ENCODE assay signal across 9 cellular contexts in the genomic region with DNA sequence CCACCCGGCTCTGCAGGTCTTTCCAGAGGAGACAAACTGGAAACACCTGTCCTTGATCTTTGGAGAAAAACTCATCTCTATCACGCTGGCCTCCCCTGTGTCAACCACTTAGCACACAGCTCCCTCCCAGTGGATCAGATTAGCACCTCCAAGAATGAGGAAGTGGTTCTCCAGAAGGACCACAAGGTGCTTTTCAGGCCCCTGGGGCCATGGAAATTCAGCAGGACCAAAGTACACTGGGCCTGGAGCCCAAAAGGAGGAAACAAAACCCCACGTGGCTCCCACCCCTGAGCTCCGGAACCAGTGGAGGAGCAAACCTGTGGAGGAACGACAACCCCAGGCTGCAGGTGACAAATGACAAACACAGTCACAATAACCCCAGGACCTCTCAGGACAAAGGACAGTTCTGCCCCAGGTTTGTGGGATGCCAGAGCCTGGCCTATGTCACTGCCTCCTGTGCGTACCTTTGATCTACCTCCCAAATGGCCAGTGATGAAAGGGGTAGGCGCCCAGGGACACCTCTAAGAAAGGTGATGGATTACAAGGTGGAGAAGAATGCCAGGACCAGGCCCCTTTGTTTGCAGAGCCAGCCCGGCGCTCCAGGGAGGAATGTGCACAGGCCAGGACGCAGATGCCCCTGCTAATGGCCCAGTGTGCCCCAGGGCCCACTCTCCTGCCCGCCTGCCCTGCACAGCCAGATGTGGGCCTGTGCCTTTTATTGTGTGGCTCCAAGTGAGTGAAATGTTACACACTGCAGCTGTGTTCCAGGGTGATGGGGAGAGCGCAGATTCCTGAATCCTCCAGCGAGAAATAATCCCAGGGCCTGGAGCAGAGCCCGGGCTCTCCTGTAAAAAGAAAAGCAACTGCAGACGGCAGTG. TPM values are rescaled to one million over a fixed set of nuclear protein-coding genes. Genes with fewer than 3 reads are reported as not detected.
A peak's percentile ranks its signal among the peaks of the same experiment; 100 is the strongest.
DNase-seq lines count a peak whose midpoint lies in the region; ATAC-seq, FAIRE-seq and TF ChIP-seq lines count a peak whose summit lies in the region.
"Had no signal": no experiment of that assay in that cellular context is flagged by ENCODE, and none has a peak within 500 bp of the region (broad histone marks: within the 10 kb centered on the region; RNA-seq: fewer than 3 reads in every experiment).

No MANE protein-coding gene starts in this region.

- TF ChIP-seq POLR2A in GM12878 (IDR thresholded peaks at IDR 0.05; ENCODE audit: low read depth, low read length): no peak

- H3K27me3 ChIP-seq in GM12878 (replicated peaks in 1 of 2; ENCODE audit: control insufficient read depth in 2 of 2, insufficient read depth in 2 of 2, low read length in 1 of 2) (peaks cover 3% of the 10 kb centered on the region in 2 experiments; a peak in 3 of 4 replicates), lower lobe of right lung (ENCODE audit: low read depth) (no peaks in the 10 kb centered on the region)

- 55% methylated on average over 15 of the region's 15 CpGs for WGBS in GM12878 (ENCODE audit: insufficient coverage, insufficient replicate concordance, low lambda C conversion rate, missing lambda C conversion rate)
- 34% methylated on average over 15 of the region's 15 CpGs for WGBS in urinary bladder

- H3K4me3 ChIP-seq in GM12878 (no peak overlapping the region), lower lobe of right lung (no peak overlapping the region), urinary bladder (ENCODE audit: low read depth, low read length) (no peak overlapping the region)

- no peak for TF ChIP-seq EP300 in GM12878 (IDR thresholded peaks at IDR 0.05; ENCODE audit: borderline replicate concordance in 1 of 2, control insufficient read depth in 1 of 2, low read depth in 2 of 2, low read length in 2 of 2)

- H3K9ac ChIP-seq in GM12878 (ENCODE audit: control insufficient read depth, insufficient read depth, low read length): no peak overlapping the region

- no TSS peak for BruUV-seq in GM12878 (replicated peaks; lab: Mats Ljungman, UMichigan)

- TF ChIP-seq CTCF in GM12878 (IDR thresholded peaks at IDR 0.05 in 2 of 3, conservative IDR thresholded peaks at IDR 0.05 in 1 of 3; ENCODE audit: control insufficient read depth in 2 of 3, extremely low read depth in 1 of 3, insufficient read depth in 1 of 3, low read depth in 3 of 3, low read length in 3 of 3) (no peak), lower lobe of right lung (IDR thresholded peaks at IDR 0.05) (no peak)

- no peak overlapping the region for H3K27ac ChIP-seq in GM12878 (ENCODE audit: control insufficient read depth, insufficient read depth)
- peak overlapping the region; percentile 77 for H3K27ac ChIP-seq in lower lobe of right lung
- peak overlapping the region; percentile 25 for H3K27ac ChIP-seq in urinary bladder (ENCODE audit: low read depth)
- H3K27ac ChIP-seq: neutrophil had no signal

- in situ Hi-C loops in GM12878 (cut with MboI): no loop called here

- CTCF ChIA-PET in GM12878 (lab: Yijun Ruan, JAX): no interaction called here

- H4K20me1 ChIP-seq in GM12878 (ENCODE audit: control insufficient read depth, insufficient read depth): no peaks in the 10 kb centered on the region

- H3K4me1 ChIP-seq in GM12878 (ENCODE audit: control insufficient read depth, insufficient read depth, low read length) (peaks cover 30% of the 10 kb centered on the region), lower lobe of right lung (peaks cover 97% of the 10 kb centered on the region), urinary bladder (ENCODE audit: insufficient read depth) (no peaks in the 10 kb centered on the region)

- H3K9me3 ChIP-seq in GM12878 (replicated peaks; ENCODE audit: control insufficient read depth, insufficient read depth, low read length) (no peaks in the 10 kb centered on the region), lower lobe of right lung (no peaks in the 10 kb centered on the region)
- H3K9me3 ChIP-seq: neutrophil had no signal

- FAIRE-seq in GM12878 (lab: Jason Lieb, UNC): no peak

- H3K36me3 ChIP-seq in GM12878 (ENCODE audit: control insufficient read depth in 2 of 2, insufficient read depth in 2 of 2, low read length in 1 of 2) (no peaks in the 10 kb centered on the region), lower lobe of right lung (no peaks in the 10 kb centered on the region), urinary bladder (ENCODE audit: insufficient read depth) (no peaks in the 10 kb centered on the region)
- H3K36me3 ChIP-seq: neutrophil had no signal

- ATAC-seq in GM12878 (peak; percentile 40), lower lobe of right lung (peak; percentile 42 to 47), GM19395 (IDR thresholded peaks at IDR 0.05; ENCODE audit: unreplicated experiment) (no peak)

- SMC1A ChIA-PET in GM12878 (lab: Charles Lee; ENCODE audit: uncharacterized antibody, unreplicated experiment): interaction anchor here (1.8 kb wide), 1 partner anchor 27 kb away, joined by 4 read pairs; no protein-coding TSS in a partner anchor

- no peak for TF ChIP-seq RAD21 in GM12878 (IDR thresholded peaks at IDR 0.05; ENCODE audit: insufficient read depth, low read depth, low read length)

- RAD21 ChIA-PET in GM12878 (lab: Charles Lee; ENCODE audit: unreplicated experiment): no interaction called here

- peak overlapping the region; percentile 1; the same call in 1 of the 2 replicates for H3K4me2 ChIP-seq in GM12878 (ENCODE audit: control insufficient read depth, insufficient read depth)

- POLR2A ChIA-PET in GM12878 (lab: Charles Lee): no interaction called here

- intact Hi-C loops in GM12878 (cut with micrococcal nuclease; ENCODE audit: unreplicated experiment): no loop called here
- intact Hi-C loops in lower lobe of right lung (cut with DNase I): no loop called here

- DNase-seq in NCI-H2107 treated with DMSO at 0.1 percent for 48 hours (lab: John Stamatoyannopoulos, UW; ENCODE audit: unreplicated experiment) (peak; percentile 13), NCI-H2107 (lab: John Stamatoyannopoulos, UW) (no peak), GM12878 (ENCODE audit: low read depth, low spot score) (no peak), lower lobe of right lung (no peak), NCI-H526 treated with DMSO at 0.1 percent for 48 hours (lab: John Stamatoyannopoulos, UW) (no peak), cortex of kidney (lab: John Stamatoyannopoulos, UW) (no peak)

- H3K79me2 ChIP-seq in GM12878 (ENCODE audit: control insufficient read depth, insufficient read depth, low read length): no peaks in the 10 kb centered on the region

- no peak overlapping the region for H2AFZ ChIP-seq in GM12878 (ENCODE audit: control insufficient read depth, low read depth, low read length)

TF ChIP-seq in GM12878, 131 proteins besides CTCF, POLR2A, EP300 and RAD21 (continues in another document):
- TF ChIP-seq KAT2A (conservative IDR thresholded peaks at IDR 0.05; ENCODE audit: control insufficient read depth, low read depth, low read length) (no peak), NFIC (IDR thresholded peaks at IDR 0.05; ENCODE audit: low read depth, low read length) (no peak), YY1 (IDR thresholded peaks at IDR 0.05; ENCODE audit: low read depth, low read length) (no peak)
- TF ChIP-seq, protein P1, sequence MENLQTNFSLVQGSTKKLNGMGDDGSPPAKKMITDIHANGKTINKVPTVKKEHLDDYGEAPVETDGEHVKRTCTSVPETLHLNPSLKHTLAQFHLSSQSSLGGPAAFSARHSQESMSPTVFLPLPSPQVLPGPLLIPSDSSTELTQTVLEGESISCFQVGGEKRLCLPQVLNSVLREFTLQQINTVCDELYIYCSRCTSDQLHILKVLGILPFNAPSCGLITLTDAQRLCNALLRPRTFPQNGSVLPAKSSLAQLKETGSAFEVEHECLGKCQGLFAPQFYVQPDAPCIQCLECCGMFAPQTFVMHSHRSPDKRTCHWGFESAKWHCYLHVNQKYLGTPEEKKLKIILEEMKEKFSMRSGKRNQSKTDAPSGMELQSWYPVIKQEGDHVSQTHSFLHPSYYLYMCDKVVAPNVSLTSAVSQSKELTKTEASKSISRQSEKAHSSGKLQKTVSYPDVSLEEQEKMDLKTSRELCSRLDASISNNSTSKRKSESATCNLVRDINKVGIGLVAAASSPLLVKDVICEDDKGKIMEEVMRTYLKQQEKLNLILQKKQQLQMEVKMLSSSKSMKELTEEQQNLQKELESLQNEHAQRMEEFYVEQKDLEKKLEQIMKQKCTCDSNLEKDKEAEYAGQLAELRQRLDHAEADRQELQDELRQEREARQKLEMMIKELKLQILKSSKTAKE (IDR thresholded peaks at IDR 0.05; ENCODE audit: low read depth, poor library complexity, severe bottlenecking): no peak
- TF ChIP-seq, protein P2, sequence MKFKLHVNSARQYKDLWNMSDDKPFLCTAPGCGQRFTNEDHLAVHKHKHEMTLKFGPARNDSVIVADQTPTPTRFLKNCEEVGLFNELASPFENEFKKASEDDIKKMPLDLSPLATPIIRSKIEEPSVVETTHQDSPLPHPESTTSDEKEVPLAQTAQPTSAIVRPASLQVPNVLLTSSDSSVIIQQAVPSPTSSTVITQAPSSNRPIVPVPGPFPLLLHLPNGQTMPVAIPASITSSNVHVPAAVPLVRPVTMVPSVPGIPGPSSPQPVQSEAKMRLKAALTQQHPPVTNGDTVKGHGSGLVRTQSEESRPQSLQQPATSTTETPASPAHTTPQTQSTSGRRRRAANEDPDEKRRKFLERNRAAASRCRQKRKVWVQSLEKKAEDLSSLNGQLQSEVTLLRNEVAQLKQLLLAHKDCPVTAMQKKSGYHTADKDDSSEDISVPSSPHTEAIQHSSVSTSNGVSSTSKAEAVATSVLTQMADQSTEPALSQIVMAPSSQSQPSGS (IDR thresholded peaks at IDR 0.05; ENCODE audit: low read length): no peak

RNA-seq across cellular contexts. Expression of a gene that starts 5.6 kb away (rescaled TPM):
- 1.6 and 1.7 TPM in 2 replicates for total RNA-seq in GM12878 (2013; cell fraction: nucleolus; rRNA removed)
- total RNA-seq in GM12878 (2014; rRNA removed): 1.8 and 2.4 TPM in 2 replicates
- 0.81 and 1.3 TPM in 2 replicates for total RNA-seq in GM12878 (2014; rRNA removed; fragmentation: Illumina TruSeq; extraction: Trizol)
- 1.8 and 2.7 TPM in 2 replicates for total RNA-seq in GM12878 (2021)
- 1.5 TPM for polyA plus RNA-seq in GM12878 (2011; ENCODE audit: low read depth)
- 0.35 and 0.77 TPM in 2 replicates for polyA plus RNA-seq in GM12878 (2011; rRNA removed)
- 0.43 and 0.55 TPM in 2 replicates for polyA plus RNA-seq in GM12878 (2011; cell fraction: cytosol; rRNA removed)
- polyA plus RNA-seq in GM12878 (2011; cell fraction: nucleus; rRNA removed): 1.2 TPM in 2 replicates
- 1.4 and 1.8 TPM in 2 replicates for polyA plus RNA-seq in GM12878 (2012)
- 0.84 and 0.89 TPM in 2 replicates for polyA plus RNA-seq in GM12878 (2014; fragmentation: Illumina TruSeq; extraction: Trizol)
- polyA plus RNA-seq in GM12878 (2014; fragmentation: Nextera tagmentation; extraction: Ambion mirVana): under 1 TPM; 0.27 to 0.40 TPM
- polyA plus RNA-seq in GM12878 (2014; rRNA removed): 1.0 and 1.1 TPM in 2 replicates
- under 1 TPM; 0.27 to 0.37 TPM for polyA plus RNA-seq in GM12878 (2016; fragmentation: Nextera tagmentation; extraction: Ambion mirVana)
- polyA minus RNA-seq in GM12878 (2011; rRNA and poly(A)+ RNA removed): 3.4 and 4.7 TPM in 2 replicates
- 0.27 and 1.1 TPM in 2 replicates for polyA minus RNA-seq in GM12878 (2011; cell fraction: cytosol; rRNA and poly(A)+ RNA removed)
- polyA minus RNA-seq in GM12878 (2011; cell fraction: nucleus; rRNA and poly(A)+ RNA removed): 2.5 and 5.4 TPM in 2 replicates
- total RNA-seq in lower lobe of right lung: 174 TPM
- 71.3 TPM for total RNA-seq in urinary bladder
- 15.5 TPM for polyA plus RNA-seq in urinary bladder

Comparison
In these comparisons a context has a peak if more than half of its experiments do, and no peak if none do; other contexts are left out.
1. RNA of a gene that starts 5.6 kb away (total RNA-seq): 174 TPM in lower lobe of right lung (single experiment) and 71.3 TPM in urinary bladder (single experiment); 0.81 to 2.7 TPM in GM12878; every median in the first group is over 10 times any median in the second.